ENCODE assay signal across 15 cellular contexts in the genomic region with DNA sequence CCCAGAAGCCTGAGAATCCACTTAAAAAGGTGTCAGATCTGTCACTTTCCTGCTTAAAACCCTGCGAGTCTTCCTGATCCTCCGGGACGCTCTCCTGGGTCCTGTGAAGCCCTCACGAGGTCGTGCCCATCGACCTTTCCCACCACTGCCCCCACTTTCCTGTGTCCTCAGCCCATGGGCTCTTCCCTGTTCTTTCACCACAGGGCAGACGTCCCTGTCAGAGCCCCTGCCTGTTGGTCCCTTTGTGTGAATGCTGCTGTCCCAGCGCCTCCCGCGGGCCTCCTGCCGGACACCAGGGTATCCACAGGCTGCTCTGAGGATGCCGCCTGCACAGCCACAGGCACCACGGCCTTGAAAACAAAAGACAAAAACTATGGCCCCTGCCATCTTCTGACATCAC.
"Had no signal": no experiment of that assay in that cellular context is flagged by ENCODE, and none has a peak within 500 bp of the region (broad histone marks: within the 10 kb centered on the region; RNA-seq: fewer than 3 reads in every experiment).

No MANE protein-coding gene starts in this region.

- H3K9me3 ChIP-seq: esophagus squamous epithelium, pancreas, thyroid gland had no signal

- DNase-seq: activated CD4-positive, alpha-beta T cell treated with anti-CD3 and anti-CD28 coated beads for 36 hours; activated CD8-positive, alpha-beta memory T cell treated with anti-CD3 and anti-CD28 coated beads, Interleukin-2, amount 50 U/mL, for 48 hours; activated gamma-delta T cell; activated T-cell treated with anti-CD3 and anti-CD28 coated beads, Interleukin-2, amount 50 U/mL, for 72 hours; amniotic stem cell; esophagus squamous epithelium; kidney glomerular epithelial cell; pancreas; stimulated activated CD4-positive, alpha-beta T cell treated with anti-CD3 and anti-CD28 coated beads, Interleukin-2, amount 100 ng/mL, for 48 hours; stimulated activated naive B cell treated with anti-CD40 and anti-IgM and Interleukin-4, amounts not matched to agents 10 μg/mL and 1 μg/mL and 100 μg/mL, for 72 hours; T-cell; T1000; thyroid gland had no signal

- H3K79me2 ChIP-seq: hepatocyte had no signal

- H3K9me3 Mint-ChIP-seq: activated T-cell treated with anti-CD3 and anti-CD28 coated beads, Interleukin-2, amount 50 U/mL, for 72 hours; stimulated activated naive B cell treated with anti-CD40 and anti-IgM and Interleukin-4, amounts not matched to agents 10 μg/mL and 1 μg/mL and 100 μg/mL, for 72 hours; T-cell had no signal

- H3K27ac ChIP-seq: esophagus squamous epithelium, hepatocyte, pancreas, thyroid gland had no signal

- ATAC-seq: activated CD4-positive, alpha-beta T cell treated with anti-CD3 and anti-CD28 coated beads for 36 hours; activated T-cell treated with anti-CD3 and anti-CD28 coated beads, Interleukin-2, amount 50 U/mL, for 72 hours; pancreas; T-cell had no signal

- H3K4me2 ChIP-seq: hepatocyte had no signal

- H3K4me3 ChIP-seq: esophagus squamous epithelium, hepatocyte, pancreas, thyroid gland had no signal

- H3K36me3 ChIP-seq: esophagus squamous epithelium, pancreas, thyroid gland had no signal

- H3K4me1 Mint-ChIP-seq: activated CD4-positive, alpha-beta T cell treated with anti-CD3 and anti-CD28 coated beads for 36 hours had no signal

- H3K36me3 Mint-ChIP-seq: activated naive CD8-positive, alpha-beta T cell; stimulated activated naive B cell treated with anti-CD40 and anti-IgM and Interleukin-4, amounts not matched to agents 10 μg/mL and 1 μg/mL and 100 μg/mL, for 72 hours; T-cell had no signal

- H3K4me3 Mint-ChIP-seq: activated CD4-positive, alpha-beta T cell treated with anti-CD3 and anti-CD28 coated beads for 36 hours; activated naive CD8-positive, alpha-beta T cell; activated T-cell treated with anti-CD3 and anti-CD28 coated beads, Interleukin-2, amount 50 U/mL, for 72 hours; T-cell had no signal

- H3K4me1 ChIP-seq: pancreas had no signal

- H3K27me3 ChIP-seq: hepatocyte, pancreas, thyroid gland had no signal

- H3K27ac Mint-ChIP-seq: activated CD4-positive, alpha-beta T cell treated with anti-CD3 and anti-CD28 coated beads for 36 hours; activated naive CD8-positive, alpha-beta T cell; activated T-cell treated with anti-CD3 and anti-CD28 coated beads, Interleukin-2, amount 50 U/mL, for 72 hours; stimulated activated naive B cell treated with anti-CD40 and anti-IgM and Interleukin-4, amounts not matched to agents 10 μg/mL and 1 μg/mL and 100 μg/mL, for 72 hours; T-cell had no signal

- H2AFZ ChIP-seq: hepatocyte had no signal
